9 cellular contexts compared by ENCODE assay signal in the genomic region with DNA sequence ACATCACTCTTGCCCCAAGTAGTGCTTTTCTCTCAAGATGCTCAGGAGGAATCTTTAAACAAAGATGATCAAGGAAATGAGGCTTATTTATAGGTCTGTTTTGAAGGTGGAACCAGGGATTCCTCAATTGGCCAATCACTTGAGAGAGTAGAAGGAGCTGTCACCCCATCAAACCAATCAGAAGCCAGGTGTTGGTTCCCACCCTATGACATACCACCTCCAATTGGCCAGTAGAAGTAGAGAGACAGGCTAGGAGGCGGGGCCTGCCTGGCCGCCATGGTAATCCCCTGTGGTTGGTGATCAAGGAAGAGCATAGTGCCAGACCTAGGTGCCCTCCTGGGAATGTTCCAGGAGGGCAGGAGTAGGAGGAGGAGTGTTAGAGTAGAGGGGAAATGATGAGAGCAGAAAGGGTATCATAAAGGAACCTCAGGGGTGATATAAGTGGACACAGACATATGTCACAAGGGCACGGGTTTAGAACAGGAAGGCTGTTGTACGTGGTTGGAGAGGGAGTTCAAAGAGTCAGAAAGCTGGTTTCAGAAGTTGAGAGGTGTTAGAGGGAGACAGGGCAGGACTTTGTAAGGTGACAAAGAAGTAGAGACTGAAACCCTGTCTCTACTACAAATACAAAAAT. TPM values are rescaled to one million over a fixed set of nuclear protein-coding genes. Genes with fewer than 3 reads are reported as not detected.
DNase-seq lines count a peak whose midpoint lies in the region; ATAC-seq and TF ChIP-seq lines count a peak whose summit lies in the region.
"Had no signal": no experiment of that assay in that cellular context is flagged by ENCODE, and none has a peak within 500 bp of the region (broad histone marks: within the 10 kb centered on the region; RNA-seq: fewer than 3 reads in every experiment).

No MANE protein-coding gene starts in this region.

- peaks cover 4% of the 10 kb centered on the region for H3K4me1 Mint-ChIP-seq in activated CD4-positive, alpha-beta T cell treated with anti-CD3 and anti-CD28 coated beads for 36 hours
- H3K4me1 Mint-ChIP-seq in GM23338 (no peaks in the 10 kb centered on the region), naive B cell (peaks cover 0 to 7% (median 4%) of the 10 kb centered on the region in 3 donors)

- H3K27me3 Mint-ChIP-seq in activated CD4-positive, alpha-beta T cell treated with anti-CD3 and anti-CD28 coated beads for 36 hours: peaks cover 11% of the 10 kb centered on the region
- H3K27me3 Mint-ChIP-seq in GM23338 (ENCODE audit: insufficient read depth, low read depth, poor library complexity) (peaks cover 11% of the 10 kb centered on the region), naive B cell (peaks cover 33 to 51% (median 36%) of the 10 kb centered on the region in 3 donors)

- no peaks in the 10 kb centered on the region for H3K9me3 ChIP-seq in SJCRH30 (replicated peaks)
- no peaks in the 10 kb centered on the region for H3K9me3 ChIP-seq in gastrocnemius medialis
- no peaks in the 10 kb centered on the region for H3K9me3 ChIP-seq in uterus

- no peaks in the 10 kb centered on the region for H3K79me2 ChIP-seq in GM23338 (replicated peaks; ENCODE audit: insufficient read depth)

- H3K4me3 ChIP-seq in GM23338 (no peak overlapping the region), SJCRH30 (no peak overlapping the region), gastrocnemius medialis (no peak overlapping the region), uterus (no peak overlapping the region)

- TF ChIP-seq CTCF in GM23338 (conservative IDR thresholded peaks at IDR 0.05; ENCODE audit: low read depth in 2 of 2): no peak
- TF ChIP-seq CTCF in gastrocnemius medialis (IDR thresholded peaks at IDR 0.05 in 4 of 5, conservative IDR thresholded peaks at IDR 0.05 in 1 of 5): no peak
- TF ChIP-seq CTCF in uterus (IDR thresholded peaks at IDR 0.05): no peak

- CTCF ChIA-PET in activated CD4-positive, alpha-beta T cell treated with anti-CD3 and anti-CD28 coated beads for 36 hours (lab: Charles Lee): interaction anchor here (0.8 to 1.6 kb wide), 2 partner anchors 40 to 86 kb away, joined by 3 to 7 read pairs; no protein-coding TSS in a partner anchor

- peak overlapping the region; percentile 5 for H3K27ac Mint-ChIP-seq in activated CD4-positive, alpha-beta T cell treated with anti-CD3 and anti-CD28 coated beads for 36 hours
- H3K27ac Mint-ChIP-seq in GM23338 (no peak overlapping the region), naive B cell (peak overlapping the region in 3 of 6 donors; percentile 9 to 80 (median 61))

- H3K27ac ChIP-seq in GM23338 (ENCODE audit: low read depth) (no peak overlapping the region), SJCRH30 (no peak overlapping the region), gastrocnemius medialis (no peak overlapping the region), uterus (no peak overlapping the region)

- no peak for TF ChIP-seq POLR2A in gastrocnemius medialis (IDR thresholded peaks at IDR 0.05)
- TF ChIP-seq POLR2A in uterus (IDR thresholded peaks at IDR 0.05): no peak

- no peak overlapping the region for H3K4me2 ChIP-seq in GM23338

- H3K4me1 ChIP-seq in GM23338 (ENCODE audit: insufficient read depth): no peaks in the 10 kb centered on the region
- no peaks in the 10 kb centered on the region for H3K4me1 ChIP-seq in SJCRH30
- H3K4me1 ChIP-seq in gastrocnemius medialis: no peaks in the 10 kb centered on the region
- no peaks in the 10 kb centered on the region for H3K4me1 ChIP-seq in uterus

- H3K36me3 ChIP-seq in GM23338 (ENCODE audit: insufficient read depth) (no peaks in the 10 kb centered on the region), SJCRH30 (no peaks in the 10 kb centered on the region), gastrocnemius medialis (no peaks in the 10 kb centered on the region), uterus (no peaks in the 10 kb centered on the region)

- in situ Hi-C loops in gastrocnemius medialis (cut with MboI; ENCODE audit: low sequenced_read_pairs in 4 of 4): no loop called here

- POLR2A ChIA-PET in activated CD4-positive, alpha-beta T cell treated with anti-CD3 and anti-CD28 coated beads for 36 hours (lab: Charles Lee): no interaction called here

- H3F3A ChIP-seq in GM23338 (replicated peaks; ENCODE audit: low read depth): no peaks in the 10 kb centered on the region

- H3K9me3 Mint-ChIP-seq in activated CD4-positive, alpha-beta T cell treated with anti-CD3 and anti-CD28 coated beads for 36 hours (ENCODE audit: low read depth): no peaks in the 10 kb centered on the region
- no peaks in the 10 kb centered on the region; the same call in 2 of the 3 replicates for H3K9me3 Mint-ChIP-seq in GM23338
- peaks cover 0 to 4% (median 0%) of the 10 kb centered on the region in 7 donors for H3K9me3 Mint-ChIP-seq in naive B cell

- DNase-seq in activated CD4-positive, alpha-beta T cell treated with anti-CD3 and anti-CD28 coated beads for 36 hours: peak; percentile 48
- DNase-seq in activated CD4-positive, alpha-beta T cell treated with anti-CD3 and anti-CD28 coated beads, Interleukin-2, amount 50 U/mL, for 4 hours: no peak
- DNase-seq in GM23338 (ENCODE audit: low spot score) (peak; percentile 61), SJCRH30 (peak; percentile 42 to 67), naive B cell (no peak), NCI-H748 (lab: John Stamatoyannopoulos, UW; ENCODE audit: unreplicated experiment) (no peak), gastrocnemius medialis (no peak), uterus (no peak)
- DNase-seq: amygdala had no signal

- no peaks in the 10 kb centered on the region for H3K36me3 Mint-ChIP-seq in activated CD4-positive, alpha-beta T cell treated with anti-CD3 and anti-CD28 coated beads for 36 hours (ENCODE audit: low read depth)
- H3K36me3 Mint-ChIP-seq in GM23338 (ENCODE audit: low read depth) (no peaks in the 10 kb centered on the region), naive B cell (no peaks in the 10 kb centered on the region)

- H4K20me1 ChIP-seq in GM23338 (replicated peaks; ENCODE audit: insufficient read depth): no peaks in the 10 kb centered on the region; the same call in 1 of the 2 replicates

- peak; percentile 99 for ATAC-seq in activated CD4-positive, alpha-beta T cell treated with anti-CD3 and anti-CD28 coated beads for 36 hours
- peak; percentile 79 for ATAC-seq in GM23338
- peak; percentile 36 to 37 for ATAC-seq in naive B cell (ENCODE audit: low read depth in 2 of 2)
- ATAC-seq in gastrocnemius medialis: no peak

- intact Hi-C loops in activated CD4-positive, alpha-beta T cell treated with anti-CD3 and anti-CD28 coated beads for 36 hours (cut with DNase I, micrococcal nuclease): no loop called here
- intact Hi-C loops in gastrocnemius medialis (cut with DNase I; ENCODE audit: low total_unique reads) (no loop called here), uterus (cut with DNase I; ENCODE audit: low total_unique reads) (no loop called here)

- no peak overlapping the region for H3K4me3 Mint-ChIP-seq in activated CD4-positive, alpha-beta T cell treated with anti-CD3 and anti-CD28 coated beads for 36 hours
- H3K4me3 Mint-ChIP-seq in GM23338: no peak overlapping the region; the same call in 2 of the 3 replicates
- peak overlapping the region in 1 of 8 donors; percentile 36 for H3K4me3 Mint-ChIP-seq in naive B cell

- no peak overlapping the region for H2AFZ ChIP-seq in GM23338

- no peaks in the 10 kb centered on the region for H3K9me2 ChIP-seq in GM23338 (ENCODE audit: insufficient read depth)

- H3K27me3 ChIP-seq in GM23338 (ENCODE audit: insufficient read depth) (no peaks in the 10 kb centered on the region), SJCRH30 (0 out of 2 replicates have a peak, but pooled peaks cover 4% of the 10 kb centered on the region), gastrocnemius medialis (peaks cover 0 to 6% (median 2%) of the 10 kb centered on the region in 3 donors), uterus (no peaks in the 10 kb centered on the region)

RNA-seq across cellular contexts. Expression of gene PMIS2, which starts 10.5 kb away (rescaled TPM):
- not detected for total RNA-seq in activated CD4-positive, alpha-beta T cell treated with anti-CD3 and anti-CD28 coated beads for 36 hours
- total RNA-seq in GM23338 (2014; rRNA removed; shearing (Covaris generic)): not detected in 2 replicates
- polyA plus RNA-seq in GM23338 (2016; fragmentation: Nextera tagmentation; extraction: Ambion mirVana) (not detected in 2 replicates), naive B cell (ENCODE audit: low read depth in 6 of 6) (not detected)
- total RNA-seq in SJCRH30 (2014; rRNA removed; shearing (Covaris generic)): not detected in 2 replicates
- total RNA-seq in gastrocnemius medialis (not detected), uterus (not detected)

RNA-seq across cellular contexts. Expression of gene HAUS5, which starts 16.1 kb away (rescaled TPM):
- total RNA-seq in activated CD4-positive, alpha-beta T cell treated with anti-CD3 and anti-CD28 coated beads for 36 hours: 10 to 100 TPM; 39.7 to 41.0 TPM
- total RNA-seq in GM23338 (2014; rRNA removed; shearing (Covaris generic)): 17.9 and 21.9 TPM in 2 replicates
- polyA plus RNA-seq in GM23338 (2016; fragmentation: Nextera tagmentation; extraction: Ambion mirVana) (22.3 and 23.2 TPM in 2 replicates), naive B cell (ENCODE audit: low read depth in 6 of 6) (1 to 10 TPM; 6.7 to 9.8 (median 8.6) TPM)
- 17.2 and 22.7 TPM in 2 replicates for total RNA-seq in SJCRH30 (2014; rRNA removed; shearing (Covaris generic))
- total RNA-seq in gastrocnemius medialis (1 to 10 TPM; 2.5 to 4.8 (median 3.4) TPM), uterus (10 to 100 TPM in 3 of 4 donors, 1 to 10 TPM in 1; 6.1 to 37.9 (median 17.7) TPM)

RNA-seq across cellular contexts. Expression of gene RBM42, which starts 32.4 kb away (rescaled TPM):
- 10 to 100 TPM; 87.5 to 94.4 TPM for total RNA-seq in activated CD4-positive, alpha-beta T cell treated with anti-CD3 and anti-CD28 coated beads for 36 hours
- total RNA-seq in GM23338 (2014; rRNA removed; shearing (Covaris generic)): 58.3 and 74.7 TPM in 2 replicates
- polyA plus RNA-seq in GM23338 (2016; fragmentation: Nextera tagmentation; extraction: Ambion mirVana) (78.2 and 82.9 TPM in 2 replicates), naive B cell (ENCODE audit: low read depth in 6 of 6) (10 to 100 TPM; 30.6 to 71.1 (median 50.9) TPM)
- total RNA-seq in SJCRH30 (2014; rRNA removed; shearing (Covaris generic)): 69.9 and 71.3 TPM in 2 replicates
- total RNA-seq in gastrocnemius medialis (10 to 100 TPM; 45.8 to 77.8 (median 75.4) TPM), uterus (10 to 100 TPM; 23.8 to 60.0 (median 31.5) TPM)

RNA-seq across cellular contexts. Expression of gene ATP4A, which starts 33.0 kb away (rescaled TPM):
- not detected for total RNA-seq in activated CD4-positive, alpha-beta T cell treated with anti-CD3 and anti-CD28 coated beads for 36 hours
- total RNA-seq in GM23338 (2014; rRNA removed; shearing (Covaris generic)): 0.62 and 0.63 TPM in 2 replicates
- 0.61 and 1.0 TPM in 2 replicates for polyA plus RNA-seq in GM23338 (2016; fragmentation: Nextera tagmentation; extraction: Ambion mirVana)
- 0.14 TPM in 1 of 2 replicates, not detected in the other for total RNA-seq in SJCRH30 (2014; rRNA removed; shearing (Covaris generic))
- not detected for polyA plus RNA-seq in naive B cell (ENCODE audit: low read depth in 6 of 6)
- total RNA-seq in gastrocnemius medialis: not detected
- total RNA-seq in uterus: under 1 TPM in 1 of 4 donors, not detected in 3; 0.14 TPM

RNA-seq across cellular contexts. Expression of gene ETV2, which starts 45.1 kb away (rescaled TPM):
- 1 to 10 TPM in 1 of 2 experiments, under 1 TPM in 1; 0.37 to 1.1 TPM for total RNA-seq in activated CD4-positive, alpha-beta T cell treated with anti-CD3 and anti-CD28 coated beads for 36 hours
- 0.87 TPM in 1 of 2 replicates, not detected in the other for total RNA-seq in GM23338 (2014; rRNA removed; shearing (Covaris generic))
- polyA plus RNA-seq in GM23338 (2016; fragmentation: Nextera tagmentation; extraction: Ambion mirVana): 1.5 and 1.7 TPM in 2 replicates
- 2.4 and 4.1 TPM in 2 replicates for total RNA-seq in SJCRH30 (2014; rRNA removed; shearing (Covaris generic))
- under 1 TPM in 1 of 6 donors, not detected in 5; 0.61 TPM for polyA plus RNA-seq in naive B cell (ENCODE audit: low read depth in 6 of 6)
- under 1 TPM in 1 of 4 donors, not detected in 3; 0.23 TPM for total RNA-seq in gastrocnemius medialis
- 1 to 10 TPM in 1 of 4 donors, under 1 TPM in 1, not detected in 2; 0.48 to 1.6 TPM for total RNA-seq in uterus

Comparison
In these comparisons a context has a peak if more than half of its experiments do, and no peak if none do; other contexts are left out.
1. DNase-seq: peak in activated CD4-positive, alpha-beta T cell treated with anti-CD3 and anti-CD28 coated beads for 36 hours (single experiment), GM23338 (single experiment) and SJCRH30 (2 of 2); none in activated CD4-positive, alpha-beta T cell treated with anti-CD3 and anti-CD28 coated beads, Interleukin-2, amount 50 U/mL, for 4 hours (0 of 2), naive B cell (single experiment), NCI-H748 (single experiment), gastrocnemius medialis (0 of 2) and uterus (0 of 2).
2. ATAC-seq: peak in activated CD4-positive, alpha-beta T cell treated with anti-CD3 and anti-CD28 coated beads for 36 hours (single experiment), GM23338 (single experiment) and naive B cell (2 of 2); none in gastrocnemius medialis (0 of 2).